Comparison of ENCODE assay signal across 8 cellular contexts in the genomic region with DNA sequence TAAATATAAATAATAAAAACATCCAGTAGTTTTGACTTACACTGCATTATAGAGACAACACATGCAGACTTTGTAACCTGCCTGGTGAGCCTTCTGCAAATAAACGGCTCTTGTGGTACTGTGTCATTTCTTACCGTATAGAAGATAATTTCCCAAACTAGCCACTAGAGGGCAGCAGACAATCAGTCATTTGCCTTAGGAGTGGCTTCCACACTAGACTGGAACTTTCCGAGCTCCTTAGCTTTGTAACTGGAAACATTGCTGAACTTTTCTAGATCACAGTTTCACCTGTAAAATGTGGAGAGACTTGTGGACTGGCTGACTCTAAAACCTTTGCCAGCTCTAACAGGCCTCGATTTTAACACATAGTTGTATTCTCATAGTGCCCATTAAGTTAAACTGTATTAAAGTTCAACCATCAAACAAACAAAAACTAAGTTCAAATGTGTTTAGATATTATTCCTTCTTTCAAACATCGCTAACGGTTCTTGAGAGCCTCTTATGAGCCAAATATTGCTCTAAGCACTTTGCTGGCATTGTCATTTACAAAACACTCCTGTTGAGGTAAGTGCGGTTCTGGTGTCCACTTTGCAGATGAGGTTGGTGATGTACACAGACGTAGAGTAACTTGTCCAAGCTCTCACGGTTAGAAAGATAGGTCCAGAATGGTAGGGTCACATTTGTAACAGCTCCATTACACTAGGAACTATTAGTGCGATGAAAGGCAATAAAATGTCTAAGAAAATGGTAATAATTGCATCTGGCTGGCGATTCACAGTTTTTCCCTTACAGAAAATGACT.
DNase-seq lines count a peak whose midpoint lies in the region; ATAC-seq and TF ChIP-seq lines count a peak whose summit lies in the region.

No MANE protein-coding gene starts in this region.

- in situ Hi-C loops in GM23248 (cut with MboI), result loop anchor here (25.0 kb wide), 1 partner anchor 367 kb away; the partner anchor contains the start of gene CAMK2D

- peaks cover 15% of the 10 kb centered on the region for H3K4me1 ChIP-seq in GM23248 (ENCODE audit: insufficient read depth)
- no peaks in the 10 kb centered on the region for H3K4me1 ChIP-seq in foreskin keratinocyte
- no peaks in the 10 kb centered on the region for H3K4me1 ChIP-seq in ovary (ENCODE audit: insufficient read depth)

- DNase-seq in GM03348 (ENCODE audit: low spot score), result peak; percentile 73
- DNase-seq in GM23248, result peak; percentile 87
- peak; percentile 68 for DNase-seq in OCI-M2 (lab: John Stamatoyannopoulos, UW; ENCODE audit: unreplicated experiment)
- peak; percentile 51 to 66 for DNase-seq in foreskin keratinocyte
- DNase-seq in ovary, result peak in 3 of 5 donors; percentile 26 to 63 (median 38)

- no peaks in the 10 kb centered on the region for H3K9me3 ChIP-seq in GM23248 (ENCODE audit: low read depth)
- no peaks in the 10 kb centered on the region for H3K9me3 ChIP-seq in KOPT-K1 (ENCODE audit: insufficient read depth, low read length, poor library complexity, severe bottlenecking)
- no peaks in the 10 kb centered on the region for H3K9me3 ChIP-seq in ovary

- peak overlapping the region; percentile 55 for H2AFZ ChIP-seq in GM23248

- no peaks in the 10 kb centered on the region for H3K36me3 Mint-ChIP-seq in activated T-helper 17 cell treated with anti-CD3 and anti-CD28 coated beads, Interleukin-2, amount 50 U/mL, for 72 hours (ENCODE audit: low read depth)

- TF ChIP-seq EP300 in ovary (IDR thresholded peaks at IDR 0.05), result no peak

- no peaks in the 10 kb centered on the region for H3K9me3 Mint-ChIP-seq in activated T-helper 17 cell treated with anti-CD3 and anti-CD28 coated beads, Interleukin-2, amount 50 U/mL, for 72 hours

- TF ChIP-seq CTCF in foreskin keratinocyte (conservative IDR thresholded peaks at IDR 0.05), result peak; percentile 92
- peak; percentile 64 to 90 (median 70) for TF ChIP-seq CTCF in ovary (IDR thresholded peaks at IDR 0.05)

- H3K79me2 ChIP-seq in GM23248 (ENCODE audit: insufficient read depth), result no peaks in the 10 kb centered on the region

- H3K36me3 ChIP-seq in GM23248 (ENCODE audit: low read depth) (no peaks in the 10 kb centered on the region), KOPT-K1 (ENCODE audit: insufficient read depth, low read length) (no peaks in the 10 kb centered on the region), ovary (no peaks in the 10 kb centered on the region)

- H3K27ac Mint-ChIP-seq in activated T-helper 17 cell treated with anti-CD3 and anti-CD28 coated beads, Interleukin-2, amount 50 U/mL, for 72 hours, result no peak overlapping the region

- no peak overlapping the region for H3K4me3 ChIP-seq in GM23248
- no peak overlapping the region for H3K4me3 ChIP-seq in ovary

- H3K27ac ChIP-seq in GM23248 (no peak overlapping the region), KOPT-K1 (ENCODE audit: low read depth, low read length, poor library complexity, severe bottlenecking) (peak overlapping the region; percentile 12), foreskin keratinocyte (no peak overlapping the region), ovary (no peak overlapping the region)

- H3K9me2 ChIP-seq in GM23248 (ENCODE audit: insufficient read depth), result no peaks in the 10 kb centered on the region

- ATAC-seq in activated T-helper 17 cell treated with anti-CD3 and anti-CD28 coated beads, Interleukin-2, amount 50 U/mL, for 72 hours (replicated peaks), result peak; percentile 95
- ATAC-seq in foreskin keratinocyte (peak; percentile 90), HG03039 (IDR thresholded peaks at IDR 0.05; ENCODE audit: unreplicated experiment) (no peak)

- H4K20me1 ChIP-seq in GM23248 (ENCODE audit: insufficient read depth), result no peaks in the 10 kb centered on the region

- H3K27me3 Mint-ChIP-seq in activated T-helper 17 cell treated with anti-CD3 and anti-CD28 coated beads, Interleukin-2, amount 50 U/mL, for 72 hours, result peaks cover 3% of the 10 kb centered on the region

- intact Hi-C loops in ovary (cut with DNase I), result loop anchor here in 3 of 4 donors (5.0 to 10.0 kb wide), 4 partner anchors 150 to 580 kb away; partner anchors contain the start of genes CAMK2D (in 3 of the 3) and ARSJ (in 1 of the 3)

- TF ChIP-seq POLR2A in ovary (IDR thresholded peaks at IDR 0.05), result no peak

- 0 out of 2 replicates have a peak, but pooled peaks cover 4% of the 10 kb centered on the region for H3F3A ChIP-seq in GM23248 (ENCODE audit: insufficient read depth)

- H3K4me3 Mint-ChIP-seq in activated T-helper 17 cell treated with anti-CD3 and anti-CD28 coated beads, Interleukin-2, amount 50 U/mL, for 72 hours, result no peak overlapping the region

- 40 to 42% methylated on average over 11 of the region's 11 CpGs for WGBS in GM23248 (ENCODE audit: low coverage in 1 of 2, low lambda C conversion rate in 2 of 2, missing lambda C conversion rate in 2 of 2), 2 experiments
- WGBS in ovary, 3 donors, result 42 to 48% (median 46%) methylated on average over 11 of the region's 11 CpGs

- no peaks in the 10 kb centered on the region for H3K4me1 Mint-ChIP-seq in activated T-helper 17 cell treated with anti-CD3 and anti-CD28 coated beads, Interleukin-2, amount 50 U/mL, for 72 hours

- no peaks in the 10 kb centered on the region for H3K27me3 ChIP-seq in GM23248 (replicated peaks; ENCODE audit: insufficient read depth)
- H3K27me3 ChIP-seq in foreskin keratinocyte, result no peaks in the 10 kb centered on the region
- no peaks in the 10 kb centered on the region for H3K27me3 ChIP-seq in ovary

- H3K4me2 ChIP-seq in GM23248 (ENCODE audit: unreplicated experiment), result peak overlapping the region; percentile 24

- H3K9ac ChIP-seq in GM23248, result peak overlapping the region; percentile 35
